8 cellular contexts compared by ENCODE assay signal in genomic region chr6:29942275-29943052, GRCh38. TPM values are rescaled to one million over a fixed set of nuclear protein-coding genes. Genes with fewer than 3 reads are reported as not detected.
DNase-seq lines count a peak whose midpoint lies in the region; ATAC-seq and TF ChIP-seq lines count a peak whose summit lies in the region.

HLA-A (plus strand) TSS chr6:29942532; CDS start chr6:29942554, 22 bp downstream.

- H3K4me1 ChIP-seq in hepatocyte (ENCODE audit: insufficient read depth) (no peaks in the 10 kb centered on the region), aorta (ENCODE audit: control insufficient read depth in 1 of 2, insufficient read depth in 2 of 2, low read length in 2 of 2) (no peaks in the 10 kb centered on the region)

- no peaks in the 10 kb centered on the region for H4K20me1 ChIP-seq in hepatocyte (ENCODE audit: insufficient read depth, poor library complexity, severe bottlenecking)

- ATAC-seq in GM18508 (IDR thresholded peaks at IDR 0.05; ENCODE audit: insufficient read depth, unreplicated experiment) (peak; percentile 52), HG02981 (IDR thresholded peaks at IDR 0.05; ENCODE audit: unreplicated experiment) (peak; percentile 89), aorta (ENCODE audit: low FRiP score) (peak; percentile 99)

- H3K27ac ChIP-seq in hepatocyte (peak within 1 kb of the TSS; percentile 80), aorta (ENCODE audit: low read depth in 1 of 2, low read length in 2 of 2) (peak within 1 kb of the TSS; percentile 69 to 71)

- H3K79me2 ChIP-seq in hepatocyte: no peaks in the 10 kb centered on the region

- no peak for TF ChIP-seq CTCF in hepatocyte (IDR thresholded peaks at IDR 0.05; ENCODE audit: poor library complexity)

- no peaks in the 10 kb centered on the region for H3K9me3 ChIP-seq in hepatocyte (ENCODE audit: low read depth)
- H3K9me3 ChIP-seq in aorta (ENCODE audit: control insufficient read depth, low read length): no peaks in the 10 kb centered on the region

- intact Hi-C loops in aorta (cut with DNase I): loop anchor here (5.0 kb wide), 2 partner anchors 35 to 55 kb away; no protein-coding TSS in a partner anchor

- H2AFZ ChIP-seq in hepatocyte: peak within 1 kb of the TSS; percentile 80

- peak within 1 kb of the TSS; percentile 77 for H3K4me2 ChIP-seq in hepatocyte

- H3K4me3 ChIP-seq in hepatocyte (peak within 1 kb of the TSS; percentile 63), aorta (ENCODE audit: low read length in 2 of 2) (peak within 1 kb of the TSS; percentile 64 to 91)

- H3K36me3 ChIP-seq in hepatocyte (replicated peaks; ENCODE audit: insufficient read depth, low read depth) (no peaks in the 10 kb centered on the region), aorta (ENCODE audit: control insufficient read depth in 1 of 2, insufficient read depth in 2 of 2, low read length in 1 of 2) (no peaks in the 10 kb centered on the region)

- DNase-seq in NCI-H2029 treated with DMSO at 0.1 percent for 48 hours (lab: John Stamatoyannopoulos, UW) (peak; percentile 25), T1000 (lab: John Stamatoyannopoulos, UW) (peak; percentile 64), astrocyte of the hippocampus (ENCODE audit: low read depth, low spot score) (peak; percentile 96), hepatocyte (ENCODE audit: low spot score) (peak; percentile 96), renal cortical epithelial cell (ENCODE audit: low read depth) (peak; percentile 90), aorta (peak; percentile 96 to 97)

- H3K27me3 ChIP-seq in hepatocyte (no peaks in the 10 kb centered on the region), aorta (ENCODE audit: control insufficient read depth in 1 of 2, insufficient read depth in 2 of 2, low read length in 1 of 2) (no peaks in the 10 kb centered on the region)

- H3K9me2 ChIP-seq in hepatocyte (replicated peaks; ENCODE audit: insufficient read depth): no peaks in the 10 kb centered on the region

- WGBS in hepatocyte (ENCODE audit: low lambda C conversion rate, missing lambda C conversion rate): under 1% methylated on average over 54 of the region's 68 CpGs
- 1% methylated on average over 57 to 66 of the region's 68 CpGs for WGBS in aorta, 2 donors

RNA-seq across cellular contexts. Expression of gene HLA-A, which starts in this region (rescaled TPM):
- total RNA-seq in hepatocyte (293 and 339 TPM in 2 replicates), renal cortical epithelial cell (611 and 802 TPM in 2 replicates), aorta (100 to 1,000 TPM; 468 to 599 TPM)
- polyA plus RNA-seq in hepatocyte (349 and 350 TPM in 2 replicates), aorta (100 to 1,000 TPM; 216 to 526 TPM)

Comparison
In these comparisons a context has a peak if more than half of its experiments do, and no peak if none do; other contexts are left out.
1. Peak in every context shown above with its lines: DNase-seq, ATAC-seq, H3K4me3 ChIP-seq and H3K27ac ChIP-seq.
2. DNase-seq: peak in every context shown above with its lines; median percentile 96 in aorta; 96 in astrocyte of the hippocampus; 96 in hepatocyte; 90 in renal cortical epithelial cell; 64 in T1000; 25 in NCI-H2029 treated with DMSO at 0.1 percent for 48 hours.